In genomic region chr20:16595376-16595775, GRCh38 we compare ENCODE assay signal across 11 cellular contexts.
"Had no signal": no experiment of that assay in that cellular context is flagged by ENCODE, and none has a peak within 500 bp of the region (broad histone marks: within the 10 kb centered on the region; RNA-seq: fewer than 3 reads in every experiment).

No MANE protein-coding gene starts in this region.

- H3K4me3 ChIP-seq: GM23248, GM23338, HAP-1 had no signal

- H3K36me3 ChIP-seq: HAP-1 had no signal

- DNase-seq: GM23248, GOT3, H7, H9, HCEC 1CT, HFFc6 had no signal

- H3K4me2 ChIP-seq: GM23338 had no signal

- H2AFZ ChIP-seq: GM23248 had no signal

- H3K4me1 ChIP-seq: HAP-1 had no signal

- ATAC-seq: GM23338, HCT116 had no signal

- H3K9ac ChIP-seq: GM23248 had no signal

- FAIRE-seq: H1, H54 had no signal

- H3K9me3 ChIP-seq: HAP-1 had no signal

- H3K27ac ChIP-seq: GM23248 had no signal
